In the genomic region with DNA sequence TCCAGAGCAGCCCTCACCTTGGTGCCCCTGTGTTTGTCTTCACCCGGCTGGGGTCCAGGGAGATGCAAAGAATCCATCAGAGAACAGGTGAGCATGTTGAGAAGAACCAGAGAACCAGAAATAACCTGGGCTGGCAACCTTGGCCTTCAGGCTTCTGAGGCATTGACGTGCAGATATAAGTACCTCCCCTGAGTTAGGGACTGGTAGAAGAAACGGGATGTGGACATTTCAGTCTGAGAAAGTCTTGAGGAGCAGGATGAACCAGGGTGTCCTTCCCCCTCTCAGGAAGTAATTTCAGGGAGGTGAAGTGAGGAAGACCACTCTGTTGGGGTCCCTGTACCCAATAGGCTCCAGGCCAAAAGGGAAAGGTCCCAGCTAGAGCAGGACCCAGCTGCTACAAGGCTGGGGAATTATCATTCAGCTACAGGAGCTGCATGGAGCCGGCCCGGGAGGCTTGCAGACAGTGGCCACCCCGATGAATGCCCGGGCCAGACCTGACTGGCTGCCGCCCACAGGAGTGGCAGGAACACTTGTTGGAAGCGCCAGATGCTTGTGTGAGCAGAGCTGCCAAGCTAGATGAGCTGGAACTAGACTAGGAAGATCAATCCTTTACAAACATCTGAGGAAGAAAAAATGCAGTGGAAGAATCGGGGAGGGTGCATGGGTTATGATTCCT, we compare ENCODE assay signal across 11 cellular contexts. TPM values are rescaled to one million over a fixed set of nuclear protein-coding genes. Genes with fewer than 3 reads are reported as not detected.
DNase-seq lines count a peak whose midpoint lies in the region; ATAC-seq, FAIRE-seq and TF ChIP-seq lines count a peak whose summit lies in the region.
"Had no signal": no experiment of that assay in that cellular context is flagged by ENCODE, and none has a peak within 500 bp of the region (broad histone marks: within the 10 kb centered on the region; RNA-seq: fewer than 3 reads in every experiment).

No MANE protein-coding gene starts in this region.

- no TSS peak for BruUV-seq in K562 (replicated peaks; lab: Mats Ljungman, UMichigan)

- no peak for TF ChIP-seq POLR2A in K562 (conservative IDR thresholded peaks at IDR 0.05)

- no peaks in the 10 kb centered on the region for H3K9me3 Mint-ChIP-seq in activated CD4-positive, alpha-beta T cell treated with anti-CD3 and anti-CD28 coated beads for 36 hours (ENCODE audit: low read depth)
- no peaks in the 10 kb centered on the region for H3K9me3 Mint-ChIP-seq in osteocyte (ENCODE audit: unreplicated experiment)
- H3K9me3 Mint-ChIP-seq: central memory CD8-positive, alpha-beta T cell had no signal

- H3K36me3 ChIP-seq in Karpas-422 (ENCODE audit: insufficient read depth, low read length): peaks cover 6% of the 10 kb centered on the region; the same call in 1 of the 2 replicates
- peaks cover 23% of the 10 kb centered on the region; the same call in 2 of the 3 replicates for H3K36me3 ChIP-seq in K562 (ENCODE audit: control insufficient read depth, insufficient read depth, low read length)

- peak overlapping the region; percentile 87 for H3K4me3 Mint-ChIP-seq in activated CD4-positive, alpha-beta T cell treated with anti-CD3 and anti-CD28 coated beads for 36 hours
- H3K4me3 Mint-ChIP-seq in osteocyte (ENCODE audit: unreplicated experiment): peak overlapping the region; percentile 22

- TF ChIP-seq RAD21 in K562 (CRISPR knock-in tag; conservative IDR thresholded peaks at IDR 0.05 in 1 of 2, IDR thresholded peaks at IDR 0.05 in 1 of 2): no peak

- H3K4me2 ChIP-seq in Karpas-422 (ENCODE audit: low read depth, low read length, poor library complexity, severe bottlenecking) (peak overlapping the region; percentile 88), K562 (ENCODE audit: insufficient read depth, low read length) (peak overlapping the region; percentile 89)

- H2AFZ ChIP-seq in Karpas-422 (ENCODE audit: low read length): no peak overlapping the region
- peak overlapping the region; percentile 66 for H2AFZ ChIP-seq in K562 (ENCODE audit: low read depth, low read length)

- CTCF ChIA-PET in activated CD4-positive, alpha-beta T cell treated with anti-CD3 and anti-CD28 coated beads for 36 hours (lab: Charles Lee): interaction anchor here (1.3 to 2.2 kb wide), 3 partner anchors 13 to 128 kb away, joined by 3 to 9 read pairs (median 3); no protein-coding TSS in a partner anchor
- CTCF ChIA-PET in K562 (lab: Yijun Ruan, JAX; ENCODE audit: low intra/inter-chr PET ratio): no interaction called here

- peaks cover 16% of the 10 kb centered on the region for H3K4me1 Mint-ChIP-seq in activated CD4-positive, alpha-beta T cell treated with anti-CD3 and anti-CD28 coated beads for 36 hours
- peaks cover 21% of the 10 kb centered on the region for H3K4me1 Mint-ChIP-seq in osteocyte (ENCODE audit: unreplicated experiment)

- peaks cover 1% of the 10 kb centered on the region for H3K9me1 ChIP-seq in K562 (ENCODE audit: control insufficient read depth, insufficient read depth, low read length)

- no peak overlapping the region for H3K27ac Mint-ChIP-seq in activated CD4-positive, alpha-beta T cell treated with anti-CD3 and anti-CD28 coated beads for 36 hours
- H3K27ac Mint-ChIP-seq in osteocyte (ENCODE audit: unreplicated experiment): peak overlapping the region; percentile 42

- H3K9me3 ChIP-seq in Karpas-422 (ENCODE audit: low read length): no peaks in the 10 kb centered on the region
- no peaks in the 10 kb centered on the region; the same call in 1 of the 2 replicates for H3K9me3 ChIP-seq in K562 (replicated peaks; ENCODE audit: control insufficient read depth, insufficient read depth, low read depth, low read length)

- POLR2A ChIA-PET in activated CD4-positive, alpha-beta T cell treated with anti-CD3 and anti-CD28 coated beads for 36 hours (lab: Charles Lee): interaction anchor here (0.6 to 1.0 kb wide), 2 partner anchors 22 to 54 kb away, joined by 3 read pairs; partner anchors contain the start of gene CCNL2
- POLR2A ChIA-PET in K562 (lab: Yijun Ruan, JAX): interaction anchor here (0.6 to 4.2 kb wide), 13 partner anchors 10 to 128 kb away, joined by 3 to 54 read pairs (median 5); partner anchors contain the start of genes CCNL2, MRPL20 and MXRA8

- no peak for FAIRE-seq in K562 (lab: Jason Lieb, UNC)
- FAIRE-seq: urothelium cell line had no signal

- H3K27ac ChIP-seq in Karpas-422 (ENCODE audit: low read length) (no peak overlapping the region), K562 (ENCODE audit: extremely low read depth, low read depth, low read length) (peak overlapping the region; percentile 97; the same call in 2 of the 3 replicates)

- H4K20me1 ChIP-seq in Karpas-422 (ENCODE audit: insufficient read depth, low read depth, low read length) (0 out of 2 replicates have a peak, but pooled peaks cover 6% of the 10 kb centered on the region), K562 (replicated peaks; ENCODE audit: control insufficient read depth, insufficient read depth, low read length) (peaks cover 3% of the 10 kb centered on the region; the same call in 1 of the 2 replicates)

- H3K9me2 ChIP-seq in Karpas-422 (replicated peaks; ENCODE audit: insufficient read depth, low read length): no peaks in the 10 kb centered on the region

- H3K4me3 ChIP-seq in Karpas-422 (ENCODE audit: low read length) (peak overlapping the region; percentile 74; the same call in 1 of the 2 replicates), K562 (peak overlapping the region; percentile 100)

- no peaks in the 10 kb centered on the region for H3K27me3 ChIP-seq in Karpas-422 (ENCODE audit: low read length)
- no peaks in the 10 kb centered on the region for H3K27me3 ChIP-seq in K562 (ENCODE audit: control insufficient read depth in 2 of 2, insufficient read depth in 2 of 2, low read length in 2 of 2)

- TF ChIP-seq CTCF in K562 (IDR thresholded peaks at IDR 0.05 in 2 of 3, conservative IDR thresholded peaks at IDR 0.05 in 1 of 3; ENCODE audit: insufficient read depth in 2 of 3, low read depth in 1 of 3, low read length in 3 of 3) (no peak; a peak in 1 of 6 replicates), osteocyte (IDR thresholded peaks at IDR 0.05) (no peak)

- in situ Hi-C loops in K562 (cut with MboI): no loop called here

- peaks cover 33% of the 10 kb centered on the region for H3K79me2 ChIP-seq in Karpas-422 (ENCODE audit: low read length)
- peaks cover 29% of the 10 kb centered on the region for H3K79me2 ChIP-seq in K562 (ENCODE audit: control insufficient read depth, insufficient read depth, low read length)

- peaks cover 33% of the 10 kb centered on the region for H3K4me1 ChIP-seq in Karpas-422 (ENCODE audit: low read length)
- peaks cover 11 to 58% of the 10 kb centered on the region in 2 experiments; a peak in 4 of 5 replicates for H3K4me1 ChIP-seq in K562 (replicated peaks in 1 of 2; ENCODE audit: control insufficient read depth in 2 of 2, insufficient read depth in 2 of 2, low read length in 2 of 2)

- no peak for TF ChIP-seq EP300 in K562 (IDR thresholded peaks at IDR 0.05; ENCODE audit: low read length)

- H3K27me3 Mint-ChIP-seq in activated CD4-positive, alpha-beta T cell treated with anti-CD3 and anti-CD28 coated beads for 36 hours: no peaks in the 10 kb centered on the region
- no peaks in the 10 kb centered on the region for H3K27me3 Mint-ChIP-seq in osteocyte (ENCODE audit: unreplicated experiment)
- H3K27me3 Mint-ChIP-seq: central memory CD8-positive, alpha-beta T cell had no signal

- no peak for ATAC-seq in activated CD4-positive, alpha-beta T cell treated with anti-CD3 and anti-CD28 coated beads for 36 hours
- ATAC-seq in K562 (no peak), HG03378 (IDR thresholded peaks at IDR 0.05; ENCODE audit: unreplicated experiment) (no peak)

- no peak for DNase-seq in activated CD4-positive, alpha-beta T cell treated with anti-CD3 and anti-CD28 coated beads for 36 hours
- no peak for DNase-seq in activated CD4-positive, alpha-beta T cell treated with anti-CD3 and anti-CD28 coated beads for 1 hour
- DNase-seq in Karpas-422 (no peak), K562 (ENCODE audit: extremely low read depth in 1 of 4, low spot score in 3 of 4) (no peak), osteocyte (ENCODE audit: extremely low spot score, unreplicated experiment) (no peak), DMS53 (lab: John Stamatoyannopoulos, UW) (no peak), RPMI8226 (no peak)
- DNase-seq: NCI-H524 had no signal

- intact Hi-C loops in activated CD4-positive, alpha-beta T cell treated with anti-CD3 and anti-CD28 coated beads for 36 hours (cut with DNase I, micrococcal nuclease): no loop called here
- intact Hi-C loops in K562 (cut with micrococcal nuclease): loop anchor here (5.0 to 10.0 kb wide), 3 partner anchors 54 to 128 kb away; partner anchors contain the start of genes ACAP3, CPTP, INTS11 and PUSL1

- H3K9ac ChIP-seq in Karpas-422 (ENCODE audit: low read length): peak overlapping the region; percentile 92; the same call in 1 of the 2 replicates
- peak overlapping the region; percentile 99 for H3K9ac ChIP-seq in K562 (ENCODE audit: insufficient read depth in 1 of 2, low read depth in 2 of 2, low read length in 2 of 2)

- WGBS in K562 (ENCODE audit: insufficient coverage, low coverage, missing lambda C conversion rate): 61% methylated on average over 10 of the region's 10 CpGs

- peaks cover 9% of the 10 kb centered on the region for H3K36me3 Mint-ChIP-seq in activated CD4-positive, alpha-beta T cell treated with anti-CD3 and anti-CD28 coated beads for 36 hours (ENCODE audit: low read depth)
- H3K36me3 Mint-ChIP-seq in osteocyte (ENCODE audit: unreplicated experiment): peaks cover 4% of the 10 kb centered on the region

RNA-seq across cellular contexts. Expression of gene AURKAIP1, which starts 1.7 kb away (rescaled TPM):
- total RNA-seq in activated CD4-positive, alpha-beta T cell treated with anti-CD3 and anti-CD28 coated beads for 36 hours: 100 to 1,000 TPM in 1 of 2 experiments, 10 to 100 TPM in 1; 89.5 to 117 TPM
- 49.1 and 150 TPM in 2 replicates for total RNA-seq in Karpas-422 (2014; rRNA removed; shearing (Covaris generic); ENCODE audit: low replicate concordance)
- total RNA-seq in K562 (2011; cell fraction: chromatin; rRNA removed; ENCODE audit: low replicate concordance): 23.0 and 76.1 TPM in 2 replicates
- total RNA-seq in K562 (2011; cell fraction: nucleolus; rRNA removed): 97.2 and 110 TPM in 2 replicates
- 49.6 and 53.2 TPM in 2 replicates for total RNA-seq in K562 (2011; cell fraction: nucleoplasm; rRNA removed)
- total RNA-seq in K562 (2014; rRNA removed): 478 and 554 TPM in 2 replicates
- total RNA-seq in K562 (2014; rRNA removed; fragmentation: Illumina TruSeq; extraction: Trizol): 19.4 and 34.6 TPM in 2 replicates
- 113 and 115 TPM in 2 replicates for total RNA-seq in K562 (2015; rRNA removed; fragmentation: Illumina TruSeq; extraction: Trizol)
- total RNA-seq in K562 (2021): 346 and 388 TPM in 2 replicates
- 92.0 and 96.0 TPM in 2 replicates for polyA plus RNA-seq in K562 (2011; rRNA removed)
- polyA plus RNA-seq in K562 (2011; cell fraction: cytosol; rRNA removed): 83.3 and 266 TPM in 2 replicates
- polyA plus RNA-seq in K562 (2011; cell fraction: nucleus; rRNA removed): 80.6 and 118 TPM in 2 replicates
- polyA plus RNA-seq in K562 (2012): 196 and 204 TPM in 2 replicates
- 66.4 and 151 TPM in 2 replicates for polyA plus RNA-seq in K562 (2014; fragmentation: Illumina TruSeq; extraction: Trizol)
- 10 to 100 TPM in 1 of 2 experiments, 1 to 10 TPM in 1; 7.8 to 32.9 TPM for polyA plus RNA-seq in K562 (2014; fragmentation: Nextera tagmentation; extraction: Ambion mirVana)
- polyA plus RNA-seq in K562 (2014; rRNA removed): 385 and 391 TPM in 2 replicates
- polyA minus RNA-seq in K562 (2011; rRNA and poly(A)+ RNA removed): 16.0 and 24.9 TPM in 2 replicates
- 55.8 and 62.3 TPM in 2 replicates for polyA minus RNA-seq in K562 (2011; cell fraction: cytosol; rRNA and poly(A)+ RNA removed)
- 24.6 and 29.9 TPM in 2 replicates for polyA minus RNA-seq in K562 (2011; cell fraction: nucleus; rRNA and poly(A)+ RNA removed)
- 116 and 120 TPM in 2 replicates for total RNA-seq in osteocyte

RNA-seq across cellular contexts. Expression of gene MXRA8, which starts 18.3 kb away (rescaled TPM):
- under 1 TPM; 0.25 to 0.49 TPM for total RNA-seq in activated CD4-positive, alpha-beta T cell treated with anti-CD3 and anti-CD28 coated beads for 36 hours
- total RNA-seq in Karpas-422 (2014; rRNA removed; shearing (Covaris generic); ENCODE audit: low replicate concordance): not detected in 2 replicates
- 12.2 and 30.9 TPM in 2 replicates for total RNA-seq in K562 (2011; cell fraction: chromatin; rRNA removed; ENCODE audit: low replicate concordance)
- 39.7 and 42.5 TPM in 2 replicates for total RNA-seq in K562 (2011; cell fraction: nucleolus; rRNA removed)
- total RNA-seq in K562 (2011; cell fraction: nucleoplasm; rRNA removed): 29.8 and 30.7 TPM in 2 replicates
- 7.3 and 12.4 TPM in 2 replicates for total RNA-seq in K562 (2014; rRNA removed)
- 2.1 and 2.7 TPM in 2 replicates for total RNA-seq in K562 (2014; rRNA removed; fragmentation: Illumina TruSeq; extraction: Trizol)
- total RNA-seq in K562 (2015; rRNA removed; fragmentation: Illumina TruSeq; extraction: Trizol): 4.8 and 5.5 TPM in 2 replicates
- 9.1 and 10.8 TPM in 2 replicates for total RNA-seq in K562 (2021)
- polyA plus RNA-seq in K562 (2011; rRNA removed): 2.9 and 9.0 TPM in 2 replicates
- 4.0 and 38.2 TPM in 2 replicates for polyA plus RNA-seq in K562 (2011; cell fraction: cytosol; rRNA removed)
- polyA plus RNA-seq in K562 (2011; cell fraction: nucleus; rRNA removed): 18.3 and 101 TPM in 2 replicates
- 13.9 and 20.4 TPM in 2 replicates for polyA plus RNA-seq in K562 (2012)
- polyA plus RNA-seq in K562 (2014; fragmentation: Illumina TruSeq; extraction: Trizol): 6.3 and 9.2 TPM in 2 replicates
- under 1 TPM; 0.66 to 0.83 TPM for polyA plus RNA-seq in K562 (2014; fragmentation: Nextera tagmentation; extraction: Ambion mirVana)
- polyA plus RNA-seq in K562 (2014; rRNA removed): 11.3 and 13.1 TPM in 2 replicates
- 0.75 and 3.0 TPM in 2 replicates for polyA minus RNA-seq in K562 (2011; rRNA and poly(A)+ RNA removed)
- 2.1 and 10.7 TPM in 2 replicates for polyA minus RNA-seq in K562 (2011; cell fraction: cytosol; rRNA and poly(A)+ RNA removed)
- polyA minus RNA-seq in K562 (2011; cell fraction: nucleus; rRNA and poly(A)+ RNA removed): 1.4 and 8.2 TPM in 2 replicates
- 440 and 449 TPM in 2 replicates for total RNA-seq in osteocyte

RNA-seq across cellular contexts. Expression of gene CCNL2, which starts 22.4 kb away (rescaled TPM):
- total RNA-seq in activated CD4-positive, alpha-beta T cell treated with anti-CD3 and anti-CD28 coated beads for 36 hours: 10 to 100 TPM; 73.6 to 89.7 TPM
- total RNA-seq in Karpas-422 (2014; rRNA removed; shearing (Covaris generic); ENCODE audit: low replicate concordance): 97.9 and 152 TPM in 2 replicates
- total RNA-seq in K562 (2011; cell fraction: chromatin; rRNA removed; ENCODE audit: low replicate concordance): 996 and 1,265 TPM in 2 replicates
- 508 and 525 TPM in 2 replicates for total RNA-seq in K562 (2011; cell fraction: nucleolus; rRNA removed)
- total RNA-seq in K562 (2011; cell fraction: nucleoplasm; rRNA removed): 788 and 831 TPM in 2 replicates
- total RNA-seq in K562 (2014; rRNA removed): 147 and 176 TPM in 2 replicates
- total RNA-seq in K562 (2014; rRNA removed; fragmentation: Illumina TruSeq; extraction: Trizol): 65.1 and 66.7 TPM in 2 replicates
- 91.0 and 94.5 TPM in 2 replicates for total RNA-seq in K562 (2015; rRNA removed; fragmentation: Illumina TruSeq; extraction: Trizol)
- total RNA-seq in K562 (2021): 141 and 167 TPM in 2 replicates
- 236 and 265 TPM in 2 replicates for polyA plus RNA-seq in K562 (2011; rRNA removed)
- polyA plus RNA-seq in K562 (2011; cell fraction: cytosol; rRNA removed): 71.9 and 133 TPM in 2 replicates
- 2,539 and 2,548 TPM in 2 replicates for polyA plus RNA-seq in K562 (2011; cell fraction: nucleus; rRNA removed)
- polyA plus RNA-seq in K562 (2012): 104 and 250 TPM in 2 replicates
- 81.0 and 89.7 TPM in 2 replicates for polyA plus RNA-seq in K562 (2014; fragmentation: Illumina TruSeq; extraction: Trizol)
- 1 to 10 TPM; 2.8 to 5.6 TPM for polyA plus RNA-seq in K562 (2014; fragmentation: Nextera tagmentation; extraction: Ambion mirVana)
- 245 and 287 TPM in 2 replicates for polyA plus RNA-seq in K562 (2014; rRNA removed)
- polyA minus RNA-seq in K562 (2011; rRNA and poly(A)+ RNA removed): 70.2 and 76.2 TPM in 2 replicates
- 31.4 and 45.0 TPM in 2 replicates for polyA minus RNA-seq in K562 (2011; cell fraction: cytosol; rRNA and poly(A)+ RNA removed)
- 260 and 342 TPM in 2 replicates for polyA minus RNA-seq in K562 (2011; cell fraction: nucleus; rRNA and poly(A)+ RNA removed)
- total RNA-seq in osteocyte: 262 and 272 TPM in 2 replicates

RNA-seq across cellular contexts. Expression of gene DVL1, which starts 27.5 kb away (rescaled TPM):
- total RNA-seq in activated CD4-positive, alpha-beta T cell treated with anti-CD3 and anti-CD28 coated beads for 36 hours: 10 to 100 TPM; 35.3 to 35.5 TPM
- 36.0 and 104 TPM in 2 replicates for total RNA-seq in Karpas-422 (2014; rRNA removed; shearing (Covaris generic); ENCODE audit: low replicate concordance)
- 53.3 and 207 TPM in 2 replicates for total RNA-seq in K562 (2011; cell fraction: chromatin; rRNA removed; ENCODE audit: low replicate concordance)
- 213 and 235 TPM in 2 replicates for total RNA-seq in K562 (2011; cell fraction: nucleolus; rRNA removed)
- total RNA-seq in K562 (2011; cell fraction: nucleoplasm; rRNA removed): 85.9 and 103 TPM in 2 replicates
- total RNA-seq in K562 (2014; rRNA removed) (135 and 143 TPM in 2 replicates), K562 (2014; rRNA removed; fragmentation: Illumina TruSeq; extraction: Trizol) (3.5 and 6.3 TPM in 2 replicates), K562 (2015; rRNA removed; fragmentation: Illumina TruSeq; extraction: Trizol) (50.9 and 51.7 TPM in 2 replicates), K562 (2021) (106 and 118 TPM in 2 replicates), osteocyte (92.9 and 95.7 TPM in 2 replicates)
- polyA plus RNA-seq in K562 (2011; rRNA removed) (24.3 and 42.1 TPM in 2 replicates), K562 (2014; fragmentation: Illumina TruSeq; extraction: Trizol) (13.9 and 43.4 TPM in 2 replicates), K562 (2014; fragmentation: Nextera tagmentation; extraction: Ambion mirVana) (under 1 TPM; 0.62 to 0.63 TPM), K562 (2014; rRNA removed) (119 and 136 TPM in 2 replicates)
- 39.8 and 107 TPM in 2 replicates for polyA plus RNA-seq in K562 (2011; cell fraction: cytosol; rRNA removed)
- 353 and 531 TPM in 2 replicates for polyA plus RNA-seq in K562 (2011; cell fraction: nucleus; rRNA removed)
- 65.5 and 75.0 TPM in 2 replicates for polyA plus RNA-seq in K562 (2012)
- 5.6 and 11.7 TPM in 2 replicates for polyA minus RNA-seq in K562 (2011; rRNA and poly(A)+ RNA removed)
- 32.9 and 47.2 TPM in 2 replicates for polyA minus RNA-seq in K562 (2011; cell fraction: cytosol; rRNA and poly(A)+ RNA removed)
- polyA minus RNA-seq in K562 (2011; cell fraction: nucleus; rRNA and poly(A)+ RNA removed): 69.3 and 81.9 TPM in 2 replicates

RNA-seq across cellular contexts. Expression of gene MRPL20, which starts 30.4 kb away (rescaled TPM):
- total RNA-seq in activated CD4-positive, alpha-beta T cell treated with anti-CD3 and anti-CD28 coated beads for 36 hours: 100 to 1,000 TPM; 126 to 143 TPM
- total RNA-seq in Karpas-422 (2014; rRNA removed; shearing (Covaris generic); ENCODE audit: low replicate concordance): 136 and 151 TPM in 2 replicates
- total RNA-seq in K562 (2011; cell fraction: chromatin; rRNA removed; ENCODE audit: low replicate concordance): 98.1 and 170 TPM in 2 replicates
- total RNA-seq in K562 (2011; cell fraction: nucleolus; rRNA removed): 136 and 139 TPM in 2 replicates
- 122 and 137 TPM in 2 replicates for total RNA-seq in K562 (2011; cell fraction: nucleoplasm; rRNA removed)
- total RNA-seq in K562 (2014; rRNA removed): 352 and 355 TPM in 2 replicates
- 208 and 222 TPM in 2 replicates for total RNA-seq in K562 (2014; rRNA removed; fragmentation: Illumina TruSeq; extraction: Trizol)
- 205 and 216 TPM in 2 replicates for total RNA-seq in K562 (2015; rRNA removed; fragmentation: Illumina TruSeq; extraction: Trizol)
- total RNA-seq in K562 (2021): 224 and 229 TPM in 2 replicates
- 144 and 187 TPM in 2 replicates for polyA plus RNA-seq in K562 (2011; rRNA removed)
- polyA plus RNA-seq in K562 (2011; cell fraction: cytosol; rRNA removed): 164 and 188 TPM in 2 replicates
- 104 and 152 TPM in 2 replicates for polyA plus RNA-seq in K562 (2011; cell fraction: nucleus; rRNA removed)
- polyA plus RNA-seq in K562 (2012): 195 and 375 TPM in 2 replicates
- 180 and 264 TPM in 2 replicates for polyA plus RNA-seq in K562 (2014; fragmentation: Illumina TruSeq; extraction: Trizol)
- polyA plus RNA-seq in K562 (2014; fragmentation: Nextera tagmentation; extraction: Ambion mirVana): 100 to 1,000 TPM; 570 to 671 TPM
- 420 and 491 TPM in 2 replicates for polyA plus RNA-seq in K562 (2014; rRNA removed)
- 121 and 163 TPM in 2 replicates for polyA minus RNA-seq in K562 (2011; rRNA and poly(A)+ RNA removed)
- 99.9 and 107 TPM in 2 replicates for polyA minus RNA-seq in K562 (2011; cell fraction: cytosol; rRNA and poly(A)+ RNA removed)
- 44.2 and 57.5 TPM in 2 replicates for polyA minus RNA-seq in K562 (2011; cell fraction: nucleus; rRNA and poly(A)+ RNA removed)
- total RNA-seq in osteocyte: 82.1 and 86.9 TPM in 2 replicates

Comparison
In these comparisons a context has a peak if more than half of its experiments do, and no peak if none do; other contexts are left out.
1. RNA of gene MXRA8, which starts 18.3 kb away (total RNA-seq): 440 to 449 TPM in osteocyte; 2.1 to 42.5 TPM in K562, 0.25 to 0.49 TPM in activated CD4-positive, alpha-beta T cell treated with anti-CD3 and anti-CD28 coated beads for 36 hours and not detected in Karpas-422; every median in the first group is over 10 times any median in the second.